ENCODE assay signal across 8 cellular contexts in genomic region chr1:64505944-64506658, GRCh38. TPM values are rescaled to one million over a fixed set of nuclear protein-coding genes. Genes with fewer than 3 reads are reported as not detected.
DNase-seq lines count a peak whose midpoint lies in the region; ATAC-seq and TF ChIP-seq lines count a peak whose summit lies in the region.

No MANE protein-coding gene starts in this region.

- peak overlapping the region; percentile 73 for H3K4me3 Mint-ChIP-seq in HFFc6

- H3K4me2 ChIP-seq in mammary epithelial cell (ENCODE audit: insufficient read depth, low read depth, low read length) = no peak overlapping the region

- WGBS in mammary epithelial cell (ENCODE audit: low coverage, missing lambda C conversion rate) = 33% methylated on average over 14 of the region's 15 CpGs
- WGBS in right lobe of liver (ENCODE audit: insufficient coverage, low coverage, low lambda C conversion rate, missing lambda C conversion rate) = 45% methylated on average over 15 of the region's 15 CpGs

- ATAC-seq in right lobe of liver (peak in 3 of 4 donors; percentile 15 to 36 (median 35)), thoracic aorta (ENCODE audit: insufficient number of reproducible peaks, low FRiP score, low read depth) (no peak), GM21619 (IDR thresholded peaks at IDR 0.05; ENCODE audit: unreplicated experiment) (no peak)

- TF ChIP-seq POLR2A in right lobe of liver (IDR thresholded peaks at IDR 0.05) = no peak

- no peaks in the 10 kb centered on the region for H3K79me2 ChIP-seq in mammary epithelial cell (ENCODE audit: insufficient read depth, low read length)

- CTCF ChIA-PET in mammary epithelial cell (lab: Charles Lee; ENCODE audit: low non-redundant PET) = no interaction called here

- H3K36me3 Mint-ChIP-seq in HFFc6 (ENCODE audit: low read depth) = no peaks in the 10 kb centered on the region

- no TSS peak for BruUV-seq in mammary epithelial cell (replicated peaks; lab: Mats Ljungman, UMichigan)

- peaks cover 28% of the 10 kb centered on the region for H3K4me1 Mint-ChIP-seq in HFFc6 (ENCODE audit: low read depth)

- H3K4me1 ChIP-seq in NT2/D1 (ENCODE audit: insufficient read depth, insufficient read length) (peaks cover 14% of the 10 kb centered on the region), mammary epithelial cell (ENCODE audit: insufficient read depth, low read length) (peaks cover 5% of the 10 kb centered on the region), right lobe of liver (peaks cover 0 to 4% (median 0%) of the 10 kb centered on the region in 4 donors), thoracic aorta (ENCODE audit: control insufficient read depth in 1 of 2, low read depth in 2 of 2) (peaks cover 3 to 12% of the 10 kb centered on the region in 2 donors)

- peak overlapping the region; percentile 46 for H3K9ac ChIP-seq in NT2/D1 (ENCODE audit: insufficient read length, low read depth)
- H3K9ac ChIP-seq in mammary epithelial cell (ENCODE audit: insufficient read depth, low read length) = no peak overlapping the region

- dilution Hi-C loops in mammary epithelial cell (cut with HindIII; ENCODE audit: low sequenced_read_pairs) = no loop called here

- DNase-seq in HFFc6 (no peak), NT2/D1 (ENCODE audit: low read depth, low spot score) (no peak), mammary epithelial cell (peak; percentile 46), right lobe of liver (peak in 1 of 3 donors; percentile 42), thoracic aorta (ENCODE audit: low spot score) (no peak), NCI-H226 (no peak), NCI-H1694 (lab: John Stamatoyannopoulos, UW) (no peak)

- no peaks in the 10 kb centered on the region; the same call in none of the 2 replicates for H3K27me3 Mint-ChIP-seq in HFFc6 (ENCODE audit: insufficient read depth)

- intact Hi-C loops in mammary epithelial cell (cut with micrococcal nuclease) (loop anchor here (5.0 kb wide), 1 partner anchor 34 kb away; the partner anchor contains the start of gene CACHD1), right lobe of liver (cut with DNase I) (no loop called here)

- TF ChIP-seq CTCF in HFFc6 (IDR thresholded peaks at IDR 0.05) (no peak), mammary epithelial cell (conservative IDR thresholded peaks at IDR 0.05 in 1 of 2, IDR thresholded peaks at IDR 0.05 in 1 of 2; ENCODE audit: extremely low read depth in 1 of 2, insufficient read depth in 1 of 2, low read depth in 1 of 2, low read length in 2 of 2) (no peak), right lobe of liver (IDR thresholded peaks at IDR 0.05) (no peak), thoracic aorta (IDR thresholded peaks at IDR 0.05) (no peak)

- H3K36me3 ChIP-seq in NT2/D1 (ENCODE audit: insufficient read depth, insufficient read length, low read length) (peaks cover 5% of the 10 kb centered on the region), mammary epithelial cell (ENCODE audit: insufficient read depth, low read length) (no peaks in the 10 kb centered on the region), right lobe of liver (no peaks in the 10 kb centered on the region), thoracic aorta (no peaks in the 10 kb centered on the region)

- H3K9me3 ChIP-seq in NT2/D1 (ENCODE audit: insufficient read depth, low read length) = no peaks in the 10 kb centered on the region
- no peaks in the 10 kb centered on the region for H3K9me3 ChIP-seq in mammary epithelial cell (replicated peaks; ENCODE audit: insufficient read depth, low read length)
- H3K9me3 ChIP-seq in right lobe of liver = no peaks in the 10 kb centered on the region
- no peaks in the 10 kb centered on the region for H3K9me3 ChIP-seq in thoracic aorta

- no peak overlapping the region for H3K27ac Mint-ChIP-seq in HFFc6

- in situ Hi-C loops in mammary epithelial cell (cut with MboI; ENCODE audit: low sequenced_read_pairs in 2 of 2) = no loop called here

- H3K27me3 ChIP-seq in NT2/D1 (ENCODE audit: insufficient read depth, insufficient read length) (no peaks in the 10 kb centered on the region), mammary epithelial cell (ENCODE audit: insufficient read depth, low read length) (no peaks in the 10 kb centered on the region), right lobe of liver (no peaks in the 10 kb centered on the region), thoracic aorta (replicated peaks; ENCODE audit: insufficient read depth) (no peaks in the 10 kb centered on the region)

- no peak overlapping the region for H3K27ac ChIP-seq in mammary epithelial cell (ENCODE audit: insufficient read depth, low read depth, low read length)
- no peak overlapping the region for H3K27ac ChIP-seq in right lobe of liver
- H3K27ac ChIP-seq in thoracic aorta = no peak overlapping the region

- no peaks in the 10 kb centered on the region for H4K20me1 ChIP-seq in mammary epithelial cell (ENCODE audit: insufficient read depth, low read length)

- H3K4me3 ChIP-seq in NT2/D1 (ENCODE audit: insufficient read length, low read depth) (peak overlapping the region; percentile 1), mammary epithelial cell (replicated peaks in 1 of 3; ENCODE audit: insufficient read depth in 1 of 3, low read depth in 2 of 3, low read length in 3 of 3) (peak overlapping the region in 1 of 3 experiments; percentile 34), right lobe of liver (peak overlapping the region; percentile 11 to 46 (median 15)), thoracic aorta (peak overlapping the region; percentile 75)

- H2AFZ ChIP-seq in mammary epithelial cell (ENCODE audit: low read depth, low read length) = peak overlapping the region; percentile 59

- no peaks in the 10 kb centered on the region for H3K9me3 Mint-ChIP-seq in HFFc6

RNA-seq across cellular contexts. Expression of gene CACHD1, which starts 36.2 kb away (rescaled TPM):
- 1 to 10 TPM; 3.9 to 5.5 (median 5.1) TPM for total RNA-seq in HFFc6 (2021; fragmentation: NEBNext Ultra II Directional; extraction: Animal tissue kit (Norgen Biotek cat#: 25700))
- total RNA-seq in mammary epithelial cell (10 to 100 TPM in 1 of 2 donors, 1 to 10 TPM in 1; 4.6 to 12.0 TPM), right lobe of liver (1 to 10 TPM in 4 of 6 experiments, under 1 TPM in 2; 0.59 to 3.0 (median 1.3) TPM), thoracic aorta (1 to 10 TPM; 5.3 to 6.7 TPM)
- polyA plus RNA-seq in mammary epithelial cell = 1.7 TPM
- 12.6 TPM for polyA minus RNA-seq in mammary epithelial cell

Comparison
In these comparisons a context has a peak if more than half of its experiments do, and no peak if none do; other contexts are left out.
1. ATAC-seq: peak in right lobe of liver (3 of 4); none in thoracic aorta (single experiment) and GM21619 (single experiment).